Comparison of ENCODE assay signal across 1 cellular context in genomic region chr18:22189431-22189830, GRCh38.
TF ChIP-seq lines count a peak whose summit lies in the region.

No MANE protein-coding gene starts in this region.

TF ChIP-seq in WTC11, 78 proteins besides CTCF, POLR2A, EP300 and RAD21 (continued from another document):
- no peak for TF ChIP-seq PRDM15 (CRISPR knock-in tag; IDR thresholded peaks at IDR 0.05)
- TF ChIP-seq ZNF263 (CRISPR knock-in tag; IDR thresholded peaks at IDR 0.05; ENCODE audit: low read depth): no peak
- no peak for TF ChIP-seq ZNF138 (CRISPR knock-in tag; conservative IDR thresholded peaks at IDR 0.05)
- no peak for TF ChIP-seq MYBL2 (CRISPR knock-in tag; IDR thresholded peaks at IDR 0.05)
- TF ChIP-seq HMGXB4 (CRISPR knock-in tag; IDR thresholded peaks at IDR 0.05): no peak
- TF ChIP-seq IRF1 (CRISPR knock-in tag; IDR thresholded peaks at IDR 0.05): no peak
- no peak for TF ChIP-seq PREB (CRISPR knock-in tag; IDR thresholded peaks at IDR 0.05; ENCODE audit: borderline replicate concordance)
- no peak for TF ChIP-seq ZNF317 (CRISPR knock-in tag; IDR thresholded peaks at IDR 0.05; ENCODE audit: borderline replicate concordance, low read depth)
- TF ChIP-seq NFE2L1 (CRISPR knock-in tag; IDR thresholded peaks at IDR 0.05): no peak
- TF ChIP-seq ZNF219 (CRISPR knock-in tag; IDR thresholded peaks at IDR 0.05; ENCODE audit: borderline replicate concordance): no peak
TF ChIP-seq in WTC11: peak in this region for 0.
